In genomic region chr17:28722413-28723158, GRCh38 we compare ENCODE assay signal across 1 cellular context.
TF ChIP-seq lines count a peak whose summit lies in the region.

No MANE protein-coding gene starts in this region.

TF ChIP-seq in GM23338, 12 proteins besides CTCF, POLR2A, EP300 and RAD21:
- TF ChIP-seq, protein P1, sequence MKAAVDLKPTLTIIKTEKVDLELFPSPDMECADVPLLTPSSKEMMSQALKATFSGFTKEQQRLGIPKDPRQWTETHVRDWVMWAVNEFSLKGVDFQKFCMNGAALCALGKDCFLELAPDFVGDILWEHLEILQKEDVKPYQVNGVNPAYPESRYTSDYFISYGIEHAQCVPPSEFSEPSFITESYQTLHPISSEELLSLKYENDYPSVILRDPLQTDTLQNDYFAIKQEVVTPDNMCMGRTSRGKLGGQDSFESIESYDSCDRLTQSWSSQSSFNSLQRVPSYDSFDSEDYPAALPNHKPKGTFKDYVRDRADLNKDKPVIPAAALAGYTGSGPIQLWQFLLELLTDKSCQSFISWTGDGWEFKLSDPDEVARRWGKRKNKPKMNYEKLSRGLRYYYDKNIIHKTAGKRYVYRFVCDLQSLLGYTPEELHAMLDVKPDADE (IDR thresholded peaks at IDR 0.05) = no peak
- TF ChIP-seq STAT1 (IDR thresholded peaks at IDR 0.05; ENCODE audit: unreplicated experiment) (no peak), CREB1 (CRISPR knock-in tag; IDR thresholded peaks at IDR 0.05; ENCODE audit: low read depth) (no peak), JUNB (IDR thresholded peaks at IDR 0.05; ENCODE audit: unreplicated experiment) (no peak), ZNF114 (CRISPR knock-in tag; IDR thresholded peaks at IDR 0.05) (no peak), ZNF331 (CRISPR knock-in tag; IDR thresholded peaks at IDR 0.05; ENCODE audit: low read depth) (no peak), EZH2 (IDR thresholded peaks at IDR 0.05; ENCODE audit: low read depth, unreplicated experiment) (no peak), REST (IDR thresholded peaks at IDR 0.05; ENCODE audit: unreplicated experiment) (no peak)
- TF ChIP-seq, protein P2, sequence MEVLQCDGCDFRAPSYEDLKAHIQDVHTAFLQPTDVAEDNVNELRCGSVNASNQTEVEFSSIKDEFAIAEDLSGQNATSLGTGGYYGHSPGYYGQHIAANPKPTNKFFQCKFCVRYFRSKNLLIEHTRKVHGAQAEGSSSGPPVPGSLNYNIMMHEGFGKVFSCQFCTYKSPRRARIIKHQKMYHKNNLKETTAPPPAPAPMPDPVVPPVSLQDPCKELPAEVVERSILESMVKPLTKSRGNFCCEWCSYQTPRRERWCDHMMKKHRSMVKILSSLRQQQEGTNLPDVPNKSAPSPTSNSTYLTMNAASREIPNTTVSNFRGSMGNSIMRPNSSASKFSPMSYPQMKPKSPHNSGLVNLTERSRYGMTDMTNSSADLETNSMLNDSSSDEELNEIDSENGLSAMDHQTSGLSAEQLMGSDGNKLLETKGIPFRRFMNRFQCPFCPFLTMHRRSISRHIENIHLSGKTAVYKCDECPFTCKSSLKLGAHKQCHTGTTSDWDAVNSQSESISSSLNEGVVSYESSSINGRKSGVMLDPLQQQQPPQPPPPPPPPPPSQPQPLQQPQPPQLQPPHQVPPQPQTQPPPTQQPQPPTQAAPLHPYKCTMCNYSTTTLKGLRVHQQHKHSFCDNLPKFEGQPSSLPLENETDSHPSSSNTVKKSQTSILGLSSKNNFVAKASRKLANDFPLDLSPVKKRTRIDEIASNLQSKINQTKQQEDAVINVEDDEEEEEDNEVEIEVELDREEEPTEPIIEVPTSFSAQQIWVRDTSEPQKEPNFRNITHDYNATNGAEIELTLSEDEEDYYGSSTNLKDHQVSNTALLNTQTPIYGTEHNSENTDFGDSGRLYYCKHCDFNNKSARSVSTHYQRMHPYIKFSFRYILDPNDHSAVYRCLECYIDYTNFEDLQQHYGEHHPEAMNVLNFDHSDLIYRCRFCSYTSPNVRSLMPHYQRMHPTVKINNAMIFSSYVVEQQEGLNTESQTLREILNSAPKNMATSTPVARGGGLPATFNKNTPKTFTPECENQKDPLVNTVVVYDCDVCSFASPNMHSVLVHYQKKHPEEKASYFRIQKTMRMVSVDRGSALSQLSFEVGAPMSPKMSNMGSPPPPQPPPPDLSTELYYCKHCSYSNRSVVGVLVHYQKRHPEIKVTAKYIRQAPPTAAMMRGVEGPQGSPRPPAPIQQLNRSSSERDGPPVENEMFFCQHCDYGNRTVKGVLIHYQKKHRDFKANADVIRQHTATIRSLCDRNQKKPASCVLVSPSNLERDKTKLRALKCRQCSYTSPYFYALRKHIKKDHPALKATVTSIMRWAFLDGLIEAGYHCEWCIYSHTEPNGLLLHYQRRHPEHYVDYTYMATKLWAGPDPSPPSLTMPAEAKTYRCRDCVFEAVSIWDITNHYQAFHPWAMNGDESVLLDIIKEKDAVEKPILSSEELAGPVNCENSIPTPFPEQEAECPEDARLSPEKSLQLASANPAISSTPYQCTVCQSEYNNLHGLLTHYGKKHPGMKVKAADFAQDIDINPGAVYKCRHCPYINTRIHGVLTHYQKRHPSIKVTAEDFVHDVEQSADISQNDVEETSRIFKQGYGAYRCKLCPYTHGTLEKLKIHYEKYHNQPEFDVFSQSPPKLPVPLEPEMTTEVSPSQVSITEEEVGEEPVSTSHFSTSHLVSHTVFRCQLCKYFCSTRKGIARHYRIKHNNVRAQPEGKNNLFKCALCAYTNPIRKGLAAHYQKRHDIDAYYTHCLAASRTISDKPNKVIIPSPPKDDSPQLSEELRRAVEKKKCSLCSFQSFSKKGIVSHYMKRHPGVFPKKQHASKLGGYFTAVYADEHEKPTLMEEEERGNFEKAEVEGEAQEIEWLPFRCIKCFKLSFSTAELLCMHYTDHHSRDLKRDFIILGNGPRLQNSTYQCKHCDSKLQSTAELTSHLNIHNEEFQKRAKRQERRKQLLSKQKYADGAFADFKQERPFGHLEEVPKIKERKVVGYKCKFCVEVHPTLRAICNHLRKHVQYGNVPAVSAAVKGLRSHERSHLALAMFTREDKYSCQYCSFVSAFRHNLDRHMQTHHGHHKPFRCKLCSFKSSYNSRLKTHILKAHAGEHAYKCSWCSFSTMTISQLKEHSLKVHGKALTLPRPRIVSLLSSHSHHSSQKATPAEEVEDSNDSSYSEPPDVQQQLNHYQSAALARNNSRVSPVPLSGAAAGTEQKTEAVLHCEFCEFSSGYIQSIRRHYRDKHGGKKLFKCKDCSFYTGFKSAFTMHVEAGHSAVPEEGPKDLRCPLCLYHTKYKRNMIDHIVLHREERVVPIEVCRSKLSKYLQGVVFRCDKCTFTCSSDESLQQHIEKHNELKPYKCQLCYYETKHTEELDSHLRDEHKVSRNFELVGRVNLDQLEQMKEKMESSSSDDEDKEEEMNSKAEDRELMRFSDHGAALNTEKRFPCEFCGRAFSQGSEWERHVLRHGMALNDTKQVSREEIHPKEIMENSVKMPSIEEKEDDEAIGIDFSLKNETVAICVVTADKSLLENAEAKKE (CRISPR knock-in tag; IDR thresholded peaks at IDR 0.05) = no peak
